ENCODE assay signal across 20 cellular contexts in genomic region chr19:14401468-14401867, GRCh38. TPM values are rescaled to one million over a fixed set of nuclear protein-coding genes. Genes with fewer than 3 reads are reported as not detected.
A peak's percentile ranks its signal among the peaks of the same experiment; 100 is the strongest.
DNase-seq lines count a peak whose midpoint lies in the region; ATAC-seq, FAIRE-seq and TF ChIP-seq lines count a peak whose summit lies in the region.
"Had no signal": no experiment of that assay in that cellular context is flagged by ENCODE, and none has a peak within 500 bp of the region (broad histone marks: within the 10 kb centered on the region; RNA-seq: fewer than 3 reads in every experiment).

No MANE protein-coding gene starts in this region.

- H3K9me3 Mint-ChIP-seq in activated CD4-positive, alpha-beta T cell treated with anti-CD3 and anti-CD28 coated beads for 36 hours (ENCODE audit: low read depth): no peaks in the 10 kb centered on the region
- no peaks in the 10 kb centered on the region for H3K9me3 Mint-ChIP-seq in CD8-positive, alpha-beta T cell
- H3K9me3 Mint-ChIP-seq: GM23338, nephron progenitor cell had no signal

- in situ Hi-C loops in K562 (cut with MboI): no loop called here
- in situ Hi-C loops in ACHN (cut with HindIII; ENCODE audit: low pct_ligation_motif_present, low pct_unique_long_range_greater_than_20kb, low sequenced_read_pairs): no loop called here

- TF ChIP-seq CTCF in CD8-positive, alpha-beta T cell (IDR thresholded peaks at IDR 0.05): no peak
- TF ChIP-seq CTCF in K562 (IDR thresholded peaks at IDR 0.05 in 2 of 3, conservative IDR thresholded peaks at IDR 0.05 in 1 of 3; ENCODE audit: insufficient read depth in 2 of 3, low read depth in 1 of 3, low read length in 3 of 3) (no peak), neutrophil (IDR thresholded peaks at IDR 0.05) (no peak), psoas muscle (IDR thresholded peaks at IDR 0.05) (no peak)

- no peak for TF ChIP-seq EP300 in K562 (IDR thresholded peaks at IDR 0.05; ENCODE audit: low read length)

- H3K4me1 ChIP-seq in CD8-positive, alpha-beta T cell (ENCODE audit: insufficient read depth, low read length): peaks cover 14% of the 10 kb centered on the region
- peaks cover 7 to 23% of the 10 kb centered on the region in 2 experiments; a peak in 4 of 5 replicates for H3K4me1 ChIP-seq in K562 (replicated peaks in 1 of 2; ENCODE audit: control insufficient read depth in 2 of 2, insufficient read depth in 2 of 2, low read length in 2 of 2)
- H3K4me1 ChIP-seq in neutrophil (ENCODE audit: control insufficient read depth in 1 of 2, insufficient read depth in 1 of 2, low read depth in 1 of 2, low read length in 1 of 2): peaks cover 0 to 8% of the 10 kb centered on the region in 2 experiments
- H3K4me1 ChIP-seq in psoas muscle: peaks cover 6% of the 10 kb centered on the region

- H3K4me3 Mint-ChIP-seq in activated CD4-positive, alpha-beta T cell treated with anti-CD3 and anti-CD28 coated beads for 36 hours: no peak overlapping the region
- H3K4me3 Mint-ChIP-seq in CD8-positive, alpha-beta T cell: no peak overlapping the region
- H3K4me3 Mint-ChIP-seq: GM23338, nephron progenitor cell had no signal

- H3K27me3 ChIP-seq in CD8-positive, alpha-beta T cell (ENCODE audit: insufficient read depth, low read length): no peaks in the 10 kb centered on the region
- H3K27me3 ChIP-seq in K562 (ENCODE audit: control insufficient read depth in 2 of 2, insufficient read depth in 2 of 2, low read length in 2 of 2) (no peaks in the 10 kb centered on the region), neutrophil (no peaks in the 10 kb centered on the region), psoas muscle (ENCODE audit: insufficient read depth in 3 of 3, low read length in 2 of 3) (no peaks in the 10 kb centered on the region)
- H3K27me3 ChIP-seq: testis had no signal

- intact Hi-C loops in activated CD4-positive, alpha-beta T cell treated with anti-CD3 and anti-CD28 coated beads for 36 hours (cut with DNase I, micrococcal nuclease): no loop called here
- intact Hi-C loops in CD8-positive, alpha-beta T cell (cut with DNase I, micrococcal nuclease): no loop called here
- intact Hi-C loops in K562 (cut with micrococcal nuclease) (loop anchor here (10.0 kb wide), 1 partner anchor 257 kb away; no protein-coding TSS in a partner anchor), psoas muscle (cut with DNase I) (no loop called here)

- no peak for TF ChIP-seq POLR2A in K562 (conservative IDR thresholded peaks at IDR 0.05)

- ATAC-seq in activated CD4-positive, alpha-beta T cell treated with anti-CD3 and anti-CD28 coated beads for 36 hours: no peak
- ATAC-seq in CD8-positive, alpha-beta T cell: no peak
- no peak for ATAC-seq in K562
- ATAC-seq in psoas muscle: no peak
- ATAC-seq: GM23338, lower lobe of right lung had no signal

- peaks cover 20% of the 10 kb centered on the region for H3K4me1 Mint-ChIP-seq in activated CD4-positive, alpha-beta T cell treated with anti-CD3 and anti-CD28 coated beads for 36 hours
- peaks cover 10% of the 10 kb centered on the region for H3K4me1 Mint-ChIP-seq in CD8-positive, alpha-beta T cell (ENCODE audit: low read depth)

- DNase-seq in activated CD4-positive, alpha-beta T cell treated with anti-CD3 and anti-CD28 coated beads for 36 hours: no peak
- no peak for DNase-seq in activated CD4-positive, alpha-beta T cell treated with anti-CD3 and anti-CD28 coated beads, Interleukin-2, amount 50 U/mL, for 4 hours
- no peak for DNase-seq in CD8-positive, alpha-beta T cell
- DNase-seq in K562 (ENCODE audit: extremely low read depth in 1 of 4, low spot score in 3 of 4): peak in 1 of 4 experiments; percentile 4
- no peak for DNase-seq in NCI-H187 (lab: John Stamatoyannopoulos, UW)
- DNase-seq in psoas muscle: no peak
- DNase-seq in ACHN: no peak
- DNase-seq: 8988T; activated CD4-positive, alpha-beta T cell treated with anti-CD3 and anti-CD28 coated beads, Interleukin-2, amount 50 U/mL, for 1 hour; Karpas-422; lower lobe of right lung; NCI-H1417 treated with DMSO at 0.1 percent for 48 hours; NCI-H226; nephron progenitor cell; SIG-M5; testis had no signal

- POLR2A ChIA-PET in activated CD4-positive, alpha-beta T cell treated with anti-CD3 and anti-CD28 coated beads for 36 hours (lab: Charles Lee): interaction anchor here (0.7 to 1.3 kb wide), 2 partner anchors 35 to 37 kb away, joined by 4 to 5 read pairs; no protein-coding TSS in a partner anchor
- POLR2A ChIA-PET in CD8-positive, alpha-beta T cell (lab: Charles Lee): interaction anchor here (1.9 kb wide), 2 partner anchors 9 to 20 kb away, joined by 7 to 10 read pairs; partner anchors contain the start of gene ADGRE5
- POLR2A ChIA-PET in K562 (lab: Yijun Ruan, JAX): interaction anchor here (1.1 kb wide), 1 partner anchor 11 kb away, joined by 4 read pairs; no protein-coding TSS in a partner anchor

- no TSS peak for BruUV-seq in K562 (replicated peaks; lab: Mats Ljungman, UMichigan)

- peak overlapping the region; percentile 80 for H3K27ac Mint-ChIP-seq in activated CD4-positive, alpha-beta T cell treated with anti-CD3 and anti-CD28 coated beads for 36 hours
- H3K27ac Mint-ChIP-seq in CD8-positive, alpha-beta T cell: no peak overlapping the region
- H3K27ac Mint-ChIP-seq: GM23338, nephron progenitor cell had no signal

- TF ChIP-seq RAD21 in K562 (CRISPR knock-in tag; conservative IDR thresholded peaks at IDR 0.05 in 1 of 2, IDR thresholded peaks at IDR 0.05 in 1 of 2): no peak

- H3K27me3 Mint-ChIP-seq in activated CD4-positive, alpha-beta T cell treated with anti-CD3 and anti-CD28 coated beads for 36 hours: no peaks in the 10 kb centered on the region
- H3K27me3 Mint-ChIP-seq in CD8-positive, alpha-beta T cell (ENCODE audit: low read depth): no peaks in the 10 kb centered on the region

- peaks cover 67% of the 10 kb centered on the region for H3K36me3 Mint-ChIP-seq in activated CD4-positive, alpha-beta T cell treated with anti-CD3 and anti-CD28 coated beads for 36 hours (ENCODE audit: low read depth)
- H3K36me3 Mint-ChIP-seq in CD8-positive, alpha-beta T cell: peaks cover 79% of the 10 kb centered on the region

- no peaks in the 10 kb centered on the region for H3K9me3 ChIP-seq in CD8-positive, alpha-beta T cell (ENCODE audit: low read length)
- H3K9me3 ChIP-seq in K562 (replicated peaks; ENCODE audit: control insufficient read depth, insufficient read depth, low read depth, low read length) (no peaks in the 10 kb centered on the region), neutrophil (peaks cover 7% of the 10 kb centered on the region), psoas muscle (no peaks in the 10 kb centered on the region)
- H3K9me3 ChIP-seq: lower lobe of right lung, testis had no signal

- H3K9me1 ChIP-seq in K562 (ENCODE audit: control insufficient read depth, insufficient read depth, low read length): peaks cover 4% of the 10 kb centered on the region

- 97% methylated on average over 6 of the region's 10 CpGs for WGBS in K562 (ENCODE audit: insufficient coverage, low coverage, missing lambda C conversion rate)
- 91 to 98% (median 96%) methylated on average over 10 of the region's 10 CpGs for WGBS in psoas muscle, 3 donors

- no peak overlapping the region for H3K4me3 ChIP-seq in CD8-positive, alpha-beta T cell (ENCODE audit: low read depth, low read length)
- no peak overlapping the region for H3K4me3 ChIP-seq in K562
- H3K4me3 ChIP-seq in neutrophil (ENCODE audit: low read depth in 1 of 2, low read length in 1 of 2): no peak overlapping the region
- H3K4me3 ChIP-seq in psoas muscle: no peak overlapping the region
- H3K4me3 ChIP-seq: GM12878, GM23338, lower lobe of right lung, testis had no signal

- no peaks in the 10 kb centered on the region; the same call in 2 of the 3 replicates for H3K79me2 ChIP-seq in K562 (ENCODE audit: control insufficient read depth, insufficient read depth, low read length)

- H3K27ac ChIP-seq in CD8-positive, alpha-beta T cell (ENCODE audit: low read depth, low read length): peak overlapping the region; percentile 20
- H3K27ac ChIP-seq in K562 (ENCODE audit: extremely low read depth, low read depth, low read length) (no peak overlapping the region), neutrophil (peak overlapping the region; percentile 59), psoas muscle (no peak overlapping the region)
- H3K27ac ChIP-seq: lower lobe of right lung, testis had no signal

- peaks cover 52% of the 10 kb centered on the region for H3K36me3 ChIP-seq in CD8-positive, alpha-beta T cell (ENCODE audit: insufficient read depth, low read length)
- H3K36me3 ChIP-seq in K562 (ENCODE audit: control insufficient read depth, insufficient read depth, low read length) (peaks cover 64% of the 10 kb centered on the region; the same call in 2 of the 3 replicates), neutrophil (peaks cover 100% of the 10 kb centered on the region), psoas muscle (ENCODE audit: insufficient read depth in 1 of 2, low read depth in 1 of 2) (peaks cover 0 to 89% of the 10 kb centered on the region in 2 donors)

- CTCF ChIA-PET in activated CD4-positive, alpha-beta T cell treated with anti-CD3 and anti-CD28 coated beads for 36 hours (lab: Charles Lee): interaction anchor here (0.8 to 1.4 kb wide), 3 partner anchors 17 to 39 kb away, joined by 3 to 6 read pairs (median 3); no protein-coding TSS in a partner anchor
- CTCF ChIA-PET in CD8-positive, alpha-beta T cell (lab: Charles Lee): interaction anchor here (0.6 to 2.4 kb wide), 4 partner anchors 32 to 326 kb away, joined by 3 to 13 read pairs (median 4); no protein-coding TSS in a partner anchor
- CTCF ChIA-PET in K562 (lab: Yijun Ruan, JAX; ENCODE audit: low intra/inter-chr PET ratio): interaction anchor here (0.5 kb wide), 1 partner anchor 62 kb away, joined by 5 read pairs; no protein-coding TSS in a partner anchor

- H4K20me1 ChIP-seq in K562 (replicated peaks; ENCODE audit: control insufficient read depth, insufficient read depth, low read length): peaks cover 10% of the 10 kb centered on the region

- H3K4me2 ChIP-seq in K562 (ENCODE audit: insufficient read depth, low read length): no peak overlapping the region
- H3K4me2 ChIP-seq: GM23338 had no signal

- peak overlapping the region in 1 of 2 experiments; percentile 69; a peak in 2 of 4 replicates for H3K9ac ChIP-seq in K562 (ENCODE audit: insufficient read depth in 1 of 2, low read depth in 2 of 2, low read length in 2 of 2)

- H2AFZ ChIP-seq in K562 (ENCODE audit: low read depth, low read length): no peak overlapping the region
- H2AFZ ChIP-seq: GM23338 had no signal

- no peak for FAIRE-seq in K562 (lab: Jason Lieb, UNC)
- FAIRE-seq: endometrium, GM12878 had no signal

RNA-seq across cellular contexts. Expression of gene DDX39A, which starts 17.7 kb away (rescaled TPM):
- total RNA-seq in activated CD4-positive, alpha-beta T cell treated with anti-CD3 and anti-CD28 coated beads for 36 hours: 100 to 1,000 TPM; 168 to 185 TPM
- total RNA-seq in CD8-positive, alpha-beta T cell: 100 to 1,000 TPM; 342 to 372 TPM
- total RNA-seq in K562 (2011; cell fraction: chromatin; rRNA removed; ENCODE audit: low replicate concordance): 212 and 603 TPM in 2 replicates
- 468 and 513 TPM in 2 replicates for total RNA-seq in K562 (2011; cell fraction: nucleolus; rRNA removed)
- 227 and 308 TPM in 2 replicates for total RNA-seq in K562 (2011; cell fraction: nucleoplasm; rRNA removed)
- total RNA-seq in K562 (2014; rRNA removed): 239 and 284 TPM in 2 replicates
- total RNA-seq in K562 (2014; rRNA removed; fragmentation: Illumina TruSeq; extraction: Trizol): 75.4 and 90.3 TPM in 2 replicates
- 163 and 166 TPM in 2 replicates for total RNA-seq in K562 (2015; rRNA removed; fragmentation: Illumina TruSeq; extraction: Trizol)
- total RNA-seq in K562 (2021): 244 and 249 TPM in 2 replicates
- 120 and 136 TPM in 2 replicates for polyA plus RNA-seq in K562 (2011; rRNA removed)
- 104 and 196 TPM in 2 replicates for polyA plus RNA-seq in K562 (2011; cell fraction: cytosol; rRNA removed)
- 938 and 1,011 TPM in 2 replicates for polyA plus RNA-seq in K562 (2011; cell fraction: nucleus; rRNA removed)
- 261 and 285 TPM in 2 replicates for polyA plus RNA-seq in K562 (2012)
- 140 and 177 TPM in 2 replicates for polyA plus RNA-seq in K562 (2014; fragmentation: Illumina TruSeq; extraction: Trizol)
- polyA plus RNA-seq in K562 (2014; fragmentation: Nextera tagmentation; extraction: Ambion mirVana): 100 to 1,000 TPM; 188 to 230 TPM
- polyA plus RNA-seq in K562 (2014; rRNA removed): 239 and 250 TPM in 2 replicates
- polyA minus RNA-seq in K562 (2011; rRNA and poly(A)+ RNA removed): 62.7 and 99.1 TPM in 2 replicates
- polyA minus RNA-seq in K562 (2011; cell fraction: cytosol; rRNA and poly(A)+ RNA removed): 83.0 and 99.1 TPM in 2 replicates
- 152 and 185 TPM in 2 replicates for polyA minus RNA-seq in K562 (2011; cell fraction: nucleus; rRNA and poly(A)+ RNA removed)
- 10 to 100 TPM; 14.8 to 32.4 (median 26.6) TPM for total RNA-seq in psoas muscle
- polyA plus RNA-seq in psoas muscle: 10 to 100 TPM; 38.7 to 93.0 (median 45.3) TPM

RNA-seq across cellular contexts. Expression of gene ADGRE5, which starts 20.2 kb away (rescaled TPM):
- 100 to 1,000 TPM; 207 to 232 TPM for total RNA-seq in activated CD4-positive, alpha-beta T cell treated with anti-CD3 and anti-CD28 coated beads for 36 hours
- total RNA-seq in CD8-positive, alpha-beta T cell: 100 to 1,000 TPM; 822 to 834 TPM
- 133 and 378 TPM in 2 replicates for total RNA-seq in K562 (2011; cell fraction: chromatin; rRNA removed; ENCODE audit: low replicate concordance)
- 188 and 218 TPM in 2 replicates for total RNA-seq in K562 (2011; cell fraction: nucleolus; rRNA removed)
- total RNA-seq in K562 (2011; cell fraction: nucleoplasm; rRNA removed): 153 and 170 TPM in 2 replicates
- total RNA-seq in K562 (2014; rRNA removed) (31.1 and 34.2 TPM in 2 replicates), K562 (2014; rRNA removed; fragmentation: Illumina TruSeq; extraction: Trizol) (8.3 and 10.0 TPM in 2 replicates), K562 (2015; rRNA removed; fragmentation: Illumina TruSeq; extraction: Trizol) (11.4 and 11.9 TPM in 2 replicates), K562 (2021) (58.2 and 68.9 TPM in 2 replicates), psoas muscle (10 to 100 TPM; 20.8 to 57.6 (median 40.1) TPM)
- polyA plus RNA-seq in K562 (2011; rRNA removed) (15.6 and 30.7 TPM in 2 replicates), K562 (2014; fragmentation: Illumina TruSeq; extraction: Trizol) (32.2 and 45.4 TPM in 2 replicates), K562 (2014; fragmentation: Nextera tagmentation; extraction: Ambion mirVana) (1 to 10 TPM; 2.5 to 3.1 TPM), K562 (2014; rRNA removed) (28.2 and 35.7 TPM in 2 replicates), psoas muscle (10 to 100 TPM; 15.6 to 40.2 (median 28.5) TPM)
- polyA plus RNA-seq in K562 (2011; cell fraction: cytosol; rRNA removed): 15.4 and 18.5 TPM in 2 replicates
- 97.7 and 167 TPM in 2 replicates for polyA plus RNA-seq in K562 (2011; cell fraction: nucleus; rRNA removed)
- polyA plus RNA-seq in K562 (2012): 50.5 and 78.5 TPM in 2 replicates
- 22.6 and 23.8 TPM in 2 replicates for polyA minus RNA-seq in K562 (2011; rRNA and poly(A)+ RNA removed)
- 20.7 and 23.5 TPM in 2 replicates for polyA minus RNA-seq in K562 (2011; cell fraction: cytosol; rRNA and poly(A)+ RNA removed)
- 38.5 and 43.3 TPM in 2 replicates for polyA minus RNA-seq in K562 (2011; cell fraction: nucleus; rRNA and poly(A)+ RNA removed)

RNA-seq across cellular contexts. Expression of gene PKN1, which starts 31.6 kb away (rescaled TPM):
- 100 to 1,000 TPM; 173 to 176 TPM for total RNA-seq in activated CD4-positive, alpha-beta T cell treated with anti-CD3 and anti-CD28 coated beads for 36 hours
- 100 to 1,000 TPM; 152 to 158 TPM for total RNA-seq in CD8-positive, alpha-beta T cell
- 22.5 and 89.0 TPM in 2 replicates for total RNA-seq in K562 (2011; cell fraction: chromatin; rRNA removed; ENCODE audit: low replicate concordance)
- 76.9 and 79.6 TPM in 2 replicates for total RNA-seq in K562 (2011; cell fraction: nucleolus; rRNA removed)
- 33.7 and 45.6 TPM in 2 replicates for total RNA-seq in K562 (2011; cell fraction: nucleoplasm; rRNA removed)
- 108 and 133 TPM in 2 replicates for total RNA-seq in K562 (2014; rRNA removed)
- 25.8 and 37.3 TPM in 2 replicates for total RNA-seq in K562 (2014; rRNA removed; fragmentation: Illumina TruSeq; extraction: Trizol)
- 75.0 and 80.6 TPM in 2 replicates for total RNA-seq in K562 (2015; rRNA removed; fragmentation: Illumina TruSeq; extraction: Trizol)
- total RNA-seq in K562 (2021): 222 and 228 TPM in 2 replicates
- 52.1 and 63.7 TPM in 2 replicates for polyA plus RNA-seq in K562 (2011; rRNA removed)
- polyA plus RNA-seq in K562 (2011; cell fraction: cytosol; rRNA removed): 66.1 and 116 TPM in 2 replicates
- polyA plus RNA-seq in K562 (2011; cell fraction: nucleus; rRNA removed): 105 and 144 TPM in 2 replicates
- 160 and 186 TPM in 2 replicates for polyA plus RNA-seq in K562 (2012)
- polyA plus RNA-seq in K562 (2014; fragmentation: Illumina TruSeq; extraction: Trizol): 77.5 and 97.5 TPM in 2 replicates
- under 1 TPM; 0.30 to 0.57 TPM for polyA plus RNA-seq in K562 (2014; fragmentation: Nextera tagmentation; extraction: Ambion mirVana)
- polyA plus RNA-seq in K562 (2014; rRNA removed): 97.3 and 108 TPM in 2 replicates
- 37.3 and 59.9 TPM in 2 replicates for polyA minus RNA-seq in K562 (2011; rRNA and poly(A)+ RNA removed)
- polyA minus RNA-seq in K562 (2011; cell fraction: cytosol; rRNA and poly(A)+ RNA removed): 93.0 and 105 TPM in 2 replicates
- polyA minus RNA-seq in K562 (2011; cell fraction: nucleus; rRNA and poly(A)+ RNA removed): 25.6 and 39.1 TPM in 2 replicates
- 100 to 1,000 TPM in 2 of 4 donors, 10 to 100 TPM in 2; 61.1 to 136 (median 102) TPM for total RNA-seq in psoas muscle
- 10 to 100 TPM; 40.7 to 69.2 (median 62.9) TPM for polyA plus RNA-seq in psoas muscle

Comparison
In these comparisons a context has a peak if more than half of its experiments do, and no peak if none do; other contexts are left out.
1. H3K27ac ChIP-seq: peak in CD8-positive, alpha-beta T cell (single experiment) and neutrophil (single experiment); none in K562 (single experiment) and psoas muscle (single experiment).